In the genomic region with DNA sequence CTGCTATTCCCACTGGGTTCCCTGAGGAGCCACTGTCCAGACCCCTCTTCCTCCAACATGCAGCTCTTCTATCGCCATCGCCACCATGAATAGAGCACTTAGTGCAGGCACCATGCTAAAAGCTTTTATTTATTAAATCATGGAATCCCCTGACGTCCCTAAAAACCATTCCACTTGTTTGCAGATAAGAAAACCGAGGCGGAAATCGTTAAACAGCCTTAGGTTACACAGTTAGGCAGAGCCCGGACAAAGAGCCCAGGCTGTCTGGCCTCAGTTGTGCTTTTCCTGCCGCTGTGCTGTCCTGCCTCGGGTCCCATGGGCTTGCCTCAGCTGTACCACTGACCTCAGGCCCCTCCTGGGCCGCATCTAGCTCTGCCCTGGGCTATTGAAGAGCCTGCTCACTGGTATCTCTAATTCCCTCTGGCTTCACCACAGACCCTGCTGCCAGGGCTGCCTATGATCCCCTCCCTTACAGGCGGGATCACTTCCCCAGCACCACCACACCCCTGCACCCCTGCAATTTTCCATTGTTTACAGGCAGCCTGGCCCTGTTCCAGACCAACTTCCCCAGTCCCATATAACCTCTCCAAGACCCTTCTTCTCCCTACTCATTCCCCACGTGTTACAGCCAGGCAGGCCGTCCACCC, we compare ENCODE assay signal across 14 cellular contexts. TPM values are rescaled to one million over a fixed set of nuclear protein-coding genes. Genes with fewer than 3 reads are reported as not detected.
A peak's percentile ranks its signal among the peaks of the same experiment; 100 is the strongest.
DNase-seq lines count a peak whose midpoint lies in the region; ATAC-seq and TF ChIP-seq lines count a peak whose summit lies in the region.
"Had no signal": no experiment of that assay in that cellular context is flagged by ENCODE, and none has a peak within 500 bp of the region (broad histone marks: within the 10 kb centered on the region; RNA-seq: fewer than 3 reads in every experiment).

No MANE protein-coding gene starts in this region.

- H3K27me3 ChIP-seq in right lobe of liver (no peaks in the 10 kb centered on the region), suprapubic skin (no peaks in the 10 kb centered on the region)

- peaks cover 0 to 22% (median 9%) of the 10 kb centered on the region in 4 donors for H3K4me1 ChIP-seq in right lobe of liver
- peaks cover 23% of the 10 kb centered on the region for H3K4me1 ChIP-seq in suprapubic skin
- H3K4me1 ChIP-seq: Caco-2 had no signal

- H3K4me3 Mint-ChIP-seq in brain, result peak overlapping the region in 1 of 5 experiments; percentile 13
- no peak overlapping the region for H3K4me3 Mint-ChIP-seq in activated CD4-positive, alpha-beta T cell treated with anti-CD3 and anti-CD28 coated beads, Interleukin-2, amount 10 ng/mL, durations not matched to agents 7 days and 5 days
- H3K4me3 Mint-ChIP-seq: activated CD8-positive, alpha-beta memory T cell treated with anti-CD3 and anti-CD28 coated beads, Interleukin-2, amount 10 ng/mL, durations not matched to agents 7 days and 5 days had no signal

- H3K9me3 ChIP-seq in right lobe of liver (no peaks in the 10 kb centered on the region), suprapubic skin (no peaks in the 10 kb centered on the region)
- H3K9me3 ChIP-seq: Caco-2 had no signal

- peaks cover 0 to 8% (median 0%) of the 10 kb centered on the region in 5 experiments for H3K9me3 Mint-ChIP-seq in brain
- H3K9me3 Mint-ChIP-seq in activated CD4-positive, alpha-beta T cell treated with anti-CD3 and anti-CD28 coated beads, Interleukin-2, amount 10 ng/mL, durations not matched to agents 7 days and 5 days, result no peaks in the 10 kb centered on the region

- H3K27ac Mint-ChIP-seq in brain, result peak overlapping the region; percentile 34 to 86 (median 85)
- no peak overlapping the region for H3K27ac Mint-ChIP-seq in activated CD4-positive, alpha-beta T cell treated with anti-CD3 and anti-CD28 coated beads, Interleukin-2, amount 10 ng/mL, durations not matched to agents 7 days and 5 days
- H3K27ac Mint-ChIP-seq: activated CD8-positive, alpha-beta memory T cell treated with anti-CD3 and anti-CD28 coated beads, Interleukin-2, amount 10 ng/mL, durations not matched to agents 7 days and 5 days; progenitor cell of endocrine pancreas had no signal

- no peaks in the 10 kb centered on the region for H3K36me3 Mint-ChIP-seq in brain
- no peaks in the 10 kb centered on the region for H3K36me3 Mint-ChIP-seq in activated CD4-positive, alpha-beta T cell treated with anti-CD3 and anti-CD28 coated beads, Interleukin-2, amount 10 ng/mL, durations not matched to agents 7 days and 5 days (ENCODE audit: low read depth)
- H3K36me3 Mint-ChIP-seq: activated CD8-positive, alpha-beta memory T cell treated with anti-CD3 and anti-CD28 coated beads, Interleukin-2, amount 10 ng/mL, durations not matched to agents 7 days and 5 days had no signal

- peak; percentile 40 for DNase-seq in NCI-H69 (lab: John Stamatoyannopoulos, UW)
- DNase-seq in right lobe of liver, result peak in 1 of 3 donors; percentile 48
- peak in 1 of 2 donors; percentile 58 for DNase-seq in suprapubic skin (ENCODE audit: low spot score in 2 of 2)
- DNase-seq in mucosa of gallbladder (ENCODE audit: low spot score), result no peak
- no peak for DNase-seq in activated CD4-positive, alpha-beta T cell treated with anti-CD3 and anti-CD28 coated beads, Interleukin-2, amount 10 ng/mL, durations not matched to agents 7 days and 5 days
- DNase-seq in 8988T, result no peak
- DNase-seq: activated CD8-positive, alpha-beta memory T cell treated with anti-CD3 and anti-CD28 coated beads, Interleukin-2, amount 10 ng/mL, durations not matched to agents 7 days and 5 days; Caco-2; effector memory CD4-positive, alpha-beta T cell; NCI-H2107 had no signal

- intact Hi-C loops in right lobe of liver (cut with DNase I), result no loop called here

- WGBS in right lobe of liver (ENCODE audit: insufficient coverage, low coverage, low lambda C conversion rate, missing lambda C conversion rate), result 69% methylated on average over 10 of the region's 13 CpGs
- WGBS in suprapubic skin, result 74% methylated on average over 13 of the region's 13 CpGs

- H3K36me3 ChIP-seq in right lobe of liver, result no peaks in the 10 kb centered on the region
- H3K36me3 ChIP-seq in suprapubic skin, result no peaks in the 10 kb centered on the region

- H3K27me3 Mint-ChIP-seq in brain, result peaks cover 24% of the 10 kb centered on the region
- peaks cover 5% of the 10 kb centered on the region for H3K27me3 Mint-ChIP-seq in activated CD4-positive, alpha-beta T cell treated with anti-CD3 and anti-CD28 coated beads, Interleukin-2, amount 10 ng/mL, durations not matched to agents 7 days and 5 days

- H3K4me3 ChIP-seq in right lobe of liver, result no peak overlapping the region
- no peak overlapping the region for H3K4me3 ChIP-seq in suprapubic skin

- peak overlapping the region; percentile 57 to 84 (median 82) for H3K27ac ChIP-seq in right lobe of liver
- peak overlapping the region; percentile 49 for H3K27ac ChIP-seq in suprapubic skin

- TF ChIP-seq CTCF in brain (conservative IDR thresholded peaks at IDR 0.05) (no peak), right lobe of liver (IDR thresholded peaks at IDR 0.05) (no peak), suprapubic skin (IDR thresholded peaks at IDR 0.05) (no peak)

- TF ChIP-seq POLR2A in right lobe of liver (IDR thresholded peaks at IDR 0.05) (no peak), suprapubic skin (IDR thresholded peaks at IDR 0.05) (no peak)

- H3K4me1 Mint-ChIP-seq in brain, result peaks cover 61% of the 10 kb centered on the region
- no peaks in the 10 kb centered on the region for H3K4me1 Mint-ChIP-seq in activated CD4-positive, alpha-beta T cell treated with anti-CD3 and anti-CD28 coated beads, Interleukin-2, amount 10 ng/mL, durations not matched to agents 7 days and 5 days
- H3K4me1 Mint-ChIP-seq: activated CD8-positive, alpha-beta memory T cell treated with anti-CD3 and anti-CD28 coated beads, Interleukin-2, amount 10 ng/mL, durations not matched to agents 7 days and 5 days had no signal

- POLR2A ChIA-PET in activated CD4-positive, alpha-beta T cell treated with anti-CD3 and anti-CD28 coated beads, Interleukin-2, amount 10 ng/mL, durations not matched to agents 7 days and 5 days (lab: Charles Lee), result no interaction called here

- no peak for TF ChIP-seq EP300 in suprapubic skin (IDR thresholded peaks at IDR 0.05)

- CTCF ChIA-PET in activated CD4-positive, alpha-beta T cell treated with anti-CD3 and anti-CD28 coated beads, Interleukin-2, amount 10 ng/mL, durations not matched to agents 7 days and 5 days (lab: Charles Lee), result no interaction called here

- ATAC-seq in right lobe of liver, result no peak
- ATAC-seq in HG02678 (IDR thresholded peaks at IDR 0.05; ENCODE audit: unreplicated experiment), result no peak
- ATAC-seq: activated CD8-positive, alpha-beta memory T cell treated with anti-CD3 and anti-CD28 coated beads, Interleukin-2, amount 10 ng/mL, durations not matched to agents 7 days and 5 days had no signal

RNA-seq across cellular contexts. Expression of gene TUB, which starts 13.0 kb away (rescaled TPM):
- 4.8 TPM for polyA plus RNA-seq in brain (ENCODE audit: insufficient read depth, low read depth, low replicate concordance)
- total RNA-seq in right lobe of liver, result 1 to 10 TPM in 2 of 6 experiments, under 1 TPM in 4; 0.42 to 3.1 (median 0.89) TPM
- 1 to 10 TPM; 1.9 to 8.5 (median 3.0) TPM for total RNA-seq in suprapubic skin
- 11.3 TPM for total RNA-seq in mucosa of gallbladder
- under 1 TPM; 0.08 to 0.12 TPM for total RNA-seq in activated CD4-positive, alpha-beta T cell treated with anti-CD3 and anti-CD28 coated beads, Interleukin-2, amount 10 ng/mL, durations not matched to agents 7 days and 5 days
- total RNA-seq: Caco-2, OCI-LY7 had no signal
